9 cellular contexts compared by ENCODE assay signal in genomic region chr12:6904280-6905276, GRCh38. TPM values are rescaled to one million over a fixed set of nuclear protein-coding genes. Genes with fewer than 3 reads are reported as not detected.
DNase-seq lines count a peak whose midpoint lies in the region; ATAC-seq lines count a peak whose summit lies in the region.
"Had no signal": no experiment of that assay in that cellular context is flagged by ENCODE, and none has a peak within 500 bp of the region (broad histone marks: within the 10 kb centered on the region; RNA-seq: fewer than 3 reads in every experiment).

LRRC23 (plus strand) TSS chr12:6904822; CDS start chr12:6905634, 812 bp downstream.

- H3K27me3 Mint-ChIP-seq in activated CD4-positive, alpha-beta T cell treated with anti-CD3 and anti-CD28 coated beads, Interleukin-2, amount 10 ng/mL, durations not matched to agents 7 days and 5 days: no peaks in the 10 kb centered on the region

- peaks cover 23 to 35% (median 28%) of the 10 kb centered on the region in 10 experiments for H3K4me1 ChIP-seq in BLaER1 treated with 17β-estradiol and CSF1 and Interleukin-3, amounts not matched to agents 10 nM and 100 nM

- no peaks in the 10 kb centered on the region for H3K36me3 Mint-ChIP-seq in activated CD4-positive, alpha-beta T cell treated with anti-CD3 and anti-CD28 coated beads, Interleukin-2, amount 10 ng/mL, durations not matched to agents 7 days and 5 days (ENCODE audit: low read depth)

- ATAC-seq in GM19324 (IDR thresholded peaks at IDR 0.05; ENCODE audit: low FRiP score, unreplicated experiment) (peak; percentile 88), HG03457 (IDR thresholded peaks at IDR 0.05; ENCODE audit: unreplicated experiment) (peak; percentile 79), left lobe of liver (peak; percentile 97)

- H3K4me3 Mint-ChIP-seq in activated CD4-positive, alpha-beta T cell treated with anti-CD3 and anti-CD28 coated beads, Interleukin-2, amount 10 ng/mL, durations not matched to agents 7 days and 5 days: no peak within 1 kb of the TSS
- H3K4me3 Mint-ChIP-seq: dendritic cell treated with granulocyte-macrophage colony-stimulating factor and Interleukin-4, amounts not matched to agents 40 ng/mL and 50 ng/mL, for 4 days had no signal

- no peak within 1 kb of the TSS for H3K27ac Mint-ChIP-seq in activated CD4-positive, alpha-beta T cell treated with anti-CD3 and anti-CD28 coated beads, Interleukin-2, amount 10 ng/mL, durations not matched to agents 7 days and 5 days
- H3K27ac Mint-ChIP-seq: dendritic cell treated with granulocyte-macrophage colony-stimulating factor and Interleukin-4, amounts not matched to agents 40 ng/mL and 50 ng/mL, for 4 days had no signal

- peak within 1 kb of the TSS; percentile 62 to 78 (median 74) for H3K27ac ChIP-seq in BLaER1 treated with 17β-estradiol and CSF1 and Interleukin-3, amounts not matched to agents 10 nM and 100 nM

- no peaks in the 10 kb centered on the region; a peak in 1 of 22 replicates for H3K9me3 ChIP-seq in BLaER1 treated with 17β-estradiol and CSF1 and Interleukin-3, amounts not matched to agents 10 nM and 100 nM (replicated peaks in 1 of 11)

- POLR2A ChIA-PET in activated CD4-positive, alpha-beta T cell treated with anti-CD3 and anti-CD28 coated beads, Interleukin-2, amount 10 ng/mL, durations not matched to agents 7 days and 5 days (lab: Charles Lee): no interaction called here

- peak within 1 kb of the TSS; percentile 73 to 82 (median 80) for H3K9ac ChIP-seq in BLaER1 treated with 17β-estradiol and CSF1 and Interleukin-3, amounts not matched to agents 10 nM and 100 nM

- H3K36me3 ChIP-seq in BLaER1 treated with 17β-estradiol and CSF1 and Interleukin-3, amounts not matched to agents 10 nM and 100 nM: peaks cover 0 to 21% (median 5%) of the 10 kb centered on the region in 11 experiments; a peak in 7 of 22 replicates

- peak within 1 kb of the TSS; percentile 80 to 96 (median 94) for H3K4me2 ChIP-seq in BLaER1 treated with 17β-estradiol and CSF1 and Interleukin-3, amounts not matched to agents 10 nM and 100 nM

- peaks cover 11% of the 10 kb centered on the region for H3K4me1 Mint-ChIP-seq in activated CD4-positive, alpha-beta T cell treated with anti-CD3 and anti-CD28 coated beads, Interleukin-2, amount 10 ng/mL, durations not matched to agents 7 days and 5 days

- no peaks in the 10 kb centered on the region for H4K20me1 ChIP-seq in BLaER1 treated with 17β-estradiol and CSF1 and Interleukin-3, amounts not matched to agents 10 nM and 100 nM

- CTCF ChIA-PET in activated CD4-positive, alpha-beta T cell treated with anti-CD3 and anti-CD28 coated beads, Interleukin-2, amount 10 ng/mL, durations not matched to agents 7 days and 5 days (lab: Charles Lee): interaction anchor here (1.1 to 5.6 kb wide), 5 partner anchors 13 to 35 kb away, joined by 5 to 31 read pairs (median 11); partner anchors contain the start of gene SPSB2

- no peaks in the 10 kb centered on the region for H3K27me3 ChIP-seq in BLaER1 treated with 17β-estradiol and CSF1 and Interleukin-3, amounts not matched to agents 10 nM and 100 nM

- H3K4me3 ChIP-seq in BLaER1 treated with 17β-estradiol and CSF1 and Interleukin-3, amounts not matched to agents 10 nM and 100 nM: peak within 1 kb of the TSS; percentile 65 to 76 (median 70)

- no peaks in the 10 kb centered on the region for H3K9me3 Mint-ChIP-seq in activated CD4-positive, alpha-beta T cell treated with anti-CD3 and anti-CD28 coated beads, Interleukin-2, amount 10 ng/mL, durations not matched to agents 7 days and 5 days
- H3K9me3 Mint-ChIP-seq: dendritic cell treated with granulocyte-macrophage colony-stimulating factor and Interleukin-4, amounts not matched to agents 40 ng/mL and 50 ng/mL, for 4 days had no signal

- DNase-seq in NCI-H526 treated with DMSO at 0.1 percent for 48 hours (lab: John Stamatoyannopoulos, UW) (peak; percentile 94), dermis blood vessel endothelial cell (peak; percentile 97), left lobe of liver (ENCODE audit: low spot score) (peak; percentile 99)
- peak; percentile 99 for DNase-seq in activated CD4-positive, alpha-beta T cell treated with anti-CD3 and anti-CD28 coated beads, Interleukin-2, amount 10 ng/mL, durations not matched to agents 7 days and 5 days
- peak; percentile 98 for DNase-seq in stimulated activated CD4-positive, alpha-beta T cell treated with anti-CD3 and anti-CD28 coated beads, Interleukin-2, amount 100 ng/mL, for 24 hours

RNA-seq across cellular contexts. Expression of gene LRRC23, which starts in this region (rescaled TPM):
- 1 to 10 TPM; 4.4 to 5.2 TPM for total RNA-seq in activated CD4-positive, alpha-beta T cell treated with anti-CD3 and anti-CD28 coated beads, Interleukin-2, amount 10 ng/mL, durations not matched to agents 7 days and 5 days
- 2.2 and 5.8 TPM in 2 replicates for total RNA-seq in dermis blood vessel endothelial cell
- total RNA-seq in left lobe of liver: 1.9 TPM

Comparison
In these comparisons a context has a peak if more than half of its experiments do, and no peak if none do; other contexts are left out.
1. Peak in every context shown above with its lines: DNase-seq, ATAC-seq, H3K4me3 ChIP-seq and H3K27ac ChIP-seq.